ENCODE assay signal across 7 cellular contexts in the genomic region with DNA sequence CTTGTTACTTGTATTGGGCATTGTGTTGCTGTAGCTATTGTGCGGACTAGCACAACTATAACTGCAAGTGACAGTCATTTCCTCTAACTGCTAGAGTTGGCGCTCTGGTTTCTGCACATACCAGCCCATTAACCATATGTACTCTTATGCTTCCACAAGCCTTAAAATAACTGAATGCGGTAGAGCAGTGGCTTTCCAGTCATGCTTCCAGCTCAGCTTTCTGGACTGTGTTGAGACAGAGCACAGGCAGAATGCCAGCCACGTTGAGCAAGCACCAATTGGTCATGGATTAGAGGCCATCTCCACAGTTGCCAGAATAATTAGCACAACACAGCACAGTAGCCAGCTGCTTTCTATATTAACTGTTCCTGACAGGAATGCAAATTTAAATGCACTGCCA. TPM values are rescaled to one million over a fixed set of nuclear protein-coding genes. Genes with fewer than 3 reads are reported as not detected.
DNase-seq lines count a peak whose midpoint lies in the region; ATAC-seq, FAIRE-seq and TF ChIP-seq lines count a peak whose summit lies in the region.

No MANE protein-coding gene starts in this region.

- H3K27me3 Mint-ChIP-seq in astrocyte (ENCODE audit: low read depth, unreplicated experiment): no peaks in the 10 kb centered on the region

- H3K4me3 Mint-ChIP-seq in astrocyte (ENCODE audit: unreplicated experiment): no peak overlapping the region

- no peak for TF ChIP-seq CTCF in Loucy (conservative IDR thresholded peaks at IDR 0.05; ENCODE audit: low read length)
- TF ChIP-seq CTCF in astrocyte (IDR thresholded peaks at IDR 0.05; ENCODE audit: insufficient read depth, low read depth, low read length): no peak
- no peak for TF ChIP-seq CTCF in GM10248 (IDR thresholded peaks at IDR 0.05; ENCODE audit: control extremely low read depth, extremely low read depth, low read depth, missing control alignments)

- H2AFZ ChIP-seq in Loucy (ENCODE audit: low read length) (no peak overlapping the region), astrocyte (ENCODE audit: low read depth, low read length) (no peak overlapping the region)

- peaks cover 4% of the 10 kb centered on the region for H3K36me3 Mint-ChIP-seq in astrocyte (ENCODE audit: low read depth, unreplicated experiment)

- H3K9ac ChIP-seq in Loucy (ENCODE audit: low read depth, low read length, poor library complexity, severe bottlenecking) (no peak overlapping the region), astrocyte (ENCODE audit: low read length) (no peak overlapping the region)

- H3K4me1 ChIP-seq in Loucy (ENCODE audit: insufficient read depth, low read length, poor library complexity, severe bottlenecking): peaks cover 33% of the 10 kb centered on the region
- H3K4me1 ChIP-seq in astrocyte (ENCODE audit: insufficient read depth, low read length): peaks cover 10% of the 10 kb centered on the region

- peak; percentile 95 for FAIRE-seq in astrocyte (lab: Jason Lieb, UNC)

- ATAC-seq in HG03520 (IDR thresholded peaks at IDR 0.05; ENCODE audit: unreplicated experiment): no peak

- peaks cover 6% of the 10 kb centered on the region; the same call in 1 of the 2 replicates for H3K79me2 ChIP-seq in Loucy (ENCODE audit: insufficient read depth, low read length)
- H3K79me2 ChIP-seq in astrocyte (ENCODE audit: insufficient read depth, low read length): no peaks in the 10 kb centered on the region

- H3K4me3 ChIP-seq in Loucy (ENCODE audit: low read length, poor library complexity, severe bottlenecking) (no peak overlapping the region), astrocyte (ENCODE audit: insufficient read depth, low read depth, low read length) (no peak overlapping the region)

- H4K20me1 ChIP-seq in Loucy (ENCODE audit: insufficient read depth, low read length, poor library complexity, severe bottlenecking) (no peaks in the 10 kb centered on the region), astrocyte (ENCODE audit: insufficient read depth, low read length) (peaks cover 8% of the 10 kb centered on the region)

- H3K4me2 ChIP-seq in Loucy (ENCODE audit: low read depth, low read length, poor library complexity, severe bottlenecking) (peak overlapping the region; percentile 26), astrocyte (ENCODE audit: low read length) (peak overlapping the region; percentile 67)

- H3K27me3 ChIP-seq in Loucy (ENCODE audit: insufficient read depth, low read length, poor library complexity, severe bottlenecking) (no peaks in the 10 kb centered on the region), astrocyte (ENCODE audit: insufficient read depth, low read length) (no peaks in the 10 kb centered on the region)

- H3K4me1 Mint-ChIP-seq in astrocyte (ENCODE audit: low read depth, unreplicated experiment): no peaks in the 10 kb centered on the region

- POLR2A ChIA-PET in GM10248 (lab: Yijun Ruan, JAX): no interaction called here

- no peaks in the 10 kb centered on the region for H3K9me3 Mint-ChIP-seq in astrocyte (ENCODE audit: unreplicated experiment)

- DNase-seq in astrocyte (ENCODE audit: low read depth) (peak; percentile 98), hepatic stellate cell (ENCODE audit: low spot score) (peak; percentile 58), T-helper 2 cell (no peak), GM10248 (ENCODE audit: extremely low spot score) (no peak)

- H3K27ac ChIP-seq in astrocyte (ENCODE audit: low read depth, low read length) (no peak overlapping the region), temporal lobe (ENCODE audit: low read depth, low read length) (peak overlapping the region; percentile 14)

- H3K27ac Mint-ChIP-seq in astrocyte (ENCODE audit: unreplicated experiment): no peak overlapping the region

- no peaks in the 10 kb centered on the region for H3K9me2 ChIP-seq in Loucy (replicated peaks; ENCODE audit: low read depth, low read length)

- no peaks in the 10 kb centered on the region for H3F3A ChIP-seq in Loucy (ENCODE audit: low read depth)

- H3K9me3 ChIP-seq in Loucy (ENCODE audit: insufficient read depth, low read depth, low read length) (no peaks in the 10 kb centered on the region), astrocyte (ENCODE audit: insufficient read depth, low read depth, low read length) (no peaks in the 10 kb centered on the region)

- H3K36me3 ChIP-seq in Loucy (ENCODE audit: insufficient read depth, low read length): no peaks in the 10 kb centered on the region
- peaks cover 7% of the 10 kb centered on the region for H3K36me3 ChIP-seq in astrocyte (ENCODE audit: insufficient read depth, low read length)

- CTCF ChIA-PET in GM10248 (lab: Yijun Ruan, JAX): interaction anchor here (0.6 to 1.6 kb wide), 3 partner anchors 9 to 21 kb away, joined by 3 to 4 read pairs (median 3); no protein-coding TSS in a partner anchor

RNA-seq across cellular contexts. Expression of gene INVS, which starts 12.2 kb away (rescaled TPM):
- 15.3 and 17.5 TPM in 2 replicates for total RNA-seq in astrocyte
- 18.4 TPM for total RNA-seq in temporal lobe

RNA-seq across cellular contexts. Expression of gene ERP44, which starts 12.4 kb away (rescaled TPM):
- total RNA-seq in astrocyte (27.0 and 27.5 TPM in 2 replicates), temporal lobe (21.9 TPM)

Comparison
In these comparisons a context has a peak if more than half of its experiments do, and no peak if none do; other contexts are left out.
1. DNase-seq: peak in astrocyte (single experiment) and hepatic stellate cell (single experiment); none in T-helper 2 cell (0 of 5) and GM10248 (single experiment).